8 cellular contexts compared by ENCODE assay signal in genomic region chr2:38115216-38116012, GRCh38. TPM values are rescaled to one million over a fixed set of nuclear protein-coding genes. Genes with fewer than 3 reads are reported as not detected.
DNase-seq lines count a peak whose midpoint lies in the region; ATAC-seq and TF ChIP-seq lines count a peak whose summit lies in the region.

No MANE protein-coding gene starts in this region.

- H3K27me3 ChIP-seq in left lung = no peaks in the 10 kb centered on the region

- no peak overlapping the region for H3K27ac Mint-ChIP-seq in activated B cell treated with CpG ODN at 0.5 μM for 24 hours

- no peak overlapping the region for H3K4me3 Mint-ChIP-seq in activated B cell treated with CpG ODN at 0.5 μM for 24 hours

- DNase-seq in DMS114 treated with DMSO at 0.1 percent for 48 hours (lab: John Stamatoyannopoulos, UW; ENCODE audit: unreplicated experiment) (peak; percentile 68), HFF-Myc (ENCODE audit: extremely low read depth, low read depth) (no peak), NCI-H2171 treated with DMSO at 0.1 percent for 48 hours (lab: John Stamatoyannopoulos, UW) (peak; percentile 85), activated B cell treated with CpG ODN at 0.5 μM for 24 hours (peak; percentile 56), left lung (peak in 1 of 2 donors; percentile 81)
- peak; percentile 20 for DNase-seq in central memory CD4-positive, alpha-beta T cell
- peak; percentile 42 for DNase-seq in stimulated activated CD8-positive, alpha-beta memory T cell treated with anti-CD3 and anti-CD28 coated beads, Interleukin-12 subunit alpha, Interleukin-12 subunit beta, amount 100 ng/mL, for 24 hours (ENCODE audit: extremely low read depth)

- ATAC-seq in activated B cell treated with CpG ODN at 0.5 μM for 24 hours (ENCODE audit: low read depth) (peak; percentile 77), left lung (peak; percentile 96), HG02840 (IDR thresholded peaks at IDR 0.05; ENCODE audit: low FRiP score, unreplicated experiment) (no peak)

- intact Hi-C loops in activated B cell treated with CpG ODN at 0.5 μM for 24 hours (cut with micrococcal nuclease) = loop anchor here (1.0 to 2.0 kb wide), 5 partner anchors 133 to 719 kb away; partner anchors contain the start of gene RMDN2
- intact Hi-C loops in left lung (cut with DNase I) = no loop called here

- H3K4me1 Mint-ChIP-seq in activated B cell treated with CpG ODN at 0.5 μM for 24 hours = peaks cover 3% of the 10 kb centered on the region

- TF ChIP-seq CTCF in HFF-Myc (IDR thresholded peaks at IDR 0.05; ENCODE audit: low read depth, low read length, missing control alignments) (peak; percentile 99), activated B cell treated with CpG ODN at 0.5 μM for 24 hours (IDR thresholded peaks at IDR 0.05) (peak; percentile 69), left lung (IDR thresholded peaks at IDR 0.05) (peak; percentile 90 to 94)

- CTCF ChIA-PET in activated B cell treated with CpG ODN at 0.5 μM for 24 hours (lab: Charles Lee) = interaction anchor here (0.7 to 1.5 kb wide), 8 partner anchors 10 to 720 kb away, joined by 3 to 8 read pairs (median 3); no protein-coding TSS in a partner anchor

- H3K36me3 ChIP-seq in left lung = no peaks in the 10 kb centered on the region

- POLR2A ChIA-PET in activated B cell treated with CpG ODN at 0.5 μM for 24 hours (lab: Charles Lee) = no interaction called here

- H3K27me3 Mint-ChIP-seq in activated B cell treated with CpG ODN at 0.5 μM for 24 hours = peaks cover 31% of the 10 kb centered on the region

- no peaks in the 10 kb centered on the region for H3K9me3 Mint-ChIP-seq in activated B cell treated with CpG ODN at 0.5 μM for 24 hours

- no peaks in the 10 kb centered on the region for H3K9me3 ChIP-seq in left lung

- H3K4me3 ChIP-seq in HFF-Myc (replicated peaks; ENCODE audit: low read depth, low read length) = no peak overlapping the region
- H3K4me3 ChIP-seq in left lung = no peak overlapping the region

- no peaks in the 10 kb centered on the region for H3K36me3 Mint-ChIP-seq in activated B cell treated with CpG ODN at 0.5 μM for 24 hours (ENCODE audit: low read depth)

- H3K27ac ChIP-seq in left lung = peak overlapping the region in 1 of 2 donors; percentile 59

- peaks cover 10 to 56% of the 10 kb centered on the region in 2 donors for H3K4me1 ChIP-seq in left lung

RNA-seq across cellular contexts. Expression of gene CYP1B1, which starts 39.5 kb away (rescaled TPM):
- total RNA-seq in activated B cell treated with CpG ODN at 0.5 μM for 24 hours (0.86 and 1.2 TPM in 2 replicates), left lung (100 to 1,000 TPM in 1 of 2 donors, 10 to 100 TPM in 1; 30.3 to 155 TPM)

Comparison
In these comparisons a context has a peak if more than half of its experiments do, and no peak if none do; other contexts are left out.
1. RNA of gene CYP1B1, which starts 39.5 kb away (total RNA-seq): 30.3 to 155 TPM in left lung; 0.86 to 1.2 TPM in activated B cell treated with CpG ODN at 0.5 μM for 24 hours; every median in the first group is over 10 times any median in the second.
2. Peak in every context shown above with its lines, with median percentiles within 50 percentile points of each other: CTCF ChIP-seq.